In the genomic region with DNA sequence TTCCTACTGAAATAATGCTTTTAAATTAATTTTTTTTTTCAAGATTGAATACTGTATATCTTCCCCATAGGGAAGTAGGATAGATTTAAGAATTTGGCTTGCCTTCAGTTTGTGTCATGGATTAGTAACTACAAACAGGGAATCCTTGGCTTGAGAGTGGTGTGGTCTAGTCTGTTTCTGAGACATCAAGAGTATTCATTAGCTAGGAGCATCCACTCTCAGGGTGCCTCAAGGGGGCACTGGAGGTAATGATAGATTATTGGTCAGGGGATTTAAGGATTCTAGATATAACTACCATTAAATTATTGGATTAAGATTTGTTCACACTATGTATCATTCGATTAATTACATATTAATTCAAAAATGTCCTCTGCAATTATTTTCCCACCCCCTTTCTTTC, we compare ENCODE assay signal across 1 cellular context.
TF ChIP-seq lines count a peak whose summit lies in the region.

No MANE protein-coding gene starts in this region.

TF ChIP-seq in HepG2, 621 proteins besides CTCF, POLR2A, EP300 and RAD21:
- TF ChIP-seq ZNF816 (CRISPR knock-in tag; IDR thresholded peaks at IDR 0.05; ENCODE audit: borderline replicate concordance) (no peak), ZNF784 (CRISPR knock-in tag; IDR thresholded peaks at IDR 0.05; ENCODE audit: borderline replicate concordance) (no peak), KDM4B (CRISPR knock-in tag; IDR thresholded peaks at IDR 0.05) (no peak), PAX8 (CRISPR knock-in tag; IDR thresholded peaks at IDR 0.05; ENCODE audit: borderline replicate concordance) (no peak), RERE (CRISPR knock-in tag; IDR thresholded peaks at IDR 0.05; ENCODE audit: low read depth) (no peak), FOXA1 (IDR thresholded peaks at IDR 0.05) (no peak), FOXA1 (CRISPR knock-in tag; IDR thresholded peaks at IDR 0.05) (no peak), U2AF1 (optimal IDR thresholded peaks at IDR 0.05; ENCODE audit: low read depth, low read length) (no peak), ZNF30 (CRISPR knock-in tag; IDR thresholded peaks at IDR 0.05) (no peak), ZSCAN12 (CRISPR knock-in tag; IDR thresholded peaks at IDR 0.05) (no peak), ZNF879 (CRISPR knock-in tag; IDR thresholded peaks at IDR 0.05) (no peak), TEAD2 (CRISPR knock-in tag; IDR thresholded peaks at IDR 0.05) (no peak), FOXO1 (CRISPR knock-in tag; IDR thresholded peaks at IDR 0.05) (no peak)
- TF ChIP-seq, protein P1, sequence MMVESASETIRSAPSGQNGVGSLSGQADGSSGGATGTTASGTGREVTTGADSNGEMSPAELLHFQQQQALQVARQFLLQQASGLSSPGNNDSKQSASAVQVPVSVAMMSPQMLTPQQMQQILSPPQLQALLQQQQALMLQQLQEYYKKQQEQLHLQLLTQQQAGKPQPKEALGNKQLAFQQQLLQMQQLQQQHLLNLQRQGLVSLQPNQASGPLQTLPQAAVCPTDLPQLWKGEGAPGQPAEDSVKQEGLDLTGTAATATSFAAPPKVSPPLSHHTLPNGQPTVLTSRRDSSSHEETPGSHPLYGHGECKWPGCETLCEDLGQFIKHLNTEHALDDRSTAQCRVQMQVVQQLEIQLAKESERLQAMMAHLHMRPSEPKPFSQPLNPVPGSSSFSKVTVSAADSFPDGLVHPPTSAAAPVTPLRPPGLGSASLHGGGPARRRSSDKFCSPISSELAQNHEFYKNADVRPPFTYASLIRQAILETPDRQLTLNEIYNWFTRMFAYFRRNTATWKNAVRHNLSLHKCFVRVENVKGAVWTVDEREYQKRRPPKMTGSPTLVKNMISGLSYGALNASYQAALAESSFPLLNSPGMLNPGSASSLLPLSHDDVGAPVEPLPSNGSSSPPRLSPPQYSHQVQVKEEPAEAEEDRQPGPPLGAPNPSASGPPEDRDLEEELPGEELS (CRISPR knock-in tag; IDR thresholded peaks at IDR 0.05) = no peak
- TF ChIP-seq, protein P2, sequence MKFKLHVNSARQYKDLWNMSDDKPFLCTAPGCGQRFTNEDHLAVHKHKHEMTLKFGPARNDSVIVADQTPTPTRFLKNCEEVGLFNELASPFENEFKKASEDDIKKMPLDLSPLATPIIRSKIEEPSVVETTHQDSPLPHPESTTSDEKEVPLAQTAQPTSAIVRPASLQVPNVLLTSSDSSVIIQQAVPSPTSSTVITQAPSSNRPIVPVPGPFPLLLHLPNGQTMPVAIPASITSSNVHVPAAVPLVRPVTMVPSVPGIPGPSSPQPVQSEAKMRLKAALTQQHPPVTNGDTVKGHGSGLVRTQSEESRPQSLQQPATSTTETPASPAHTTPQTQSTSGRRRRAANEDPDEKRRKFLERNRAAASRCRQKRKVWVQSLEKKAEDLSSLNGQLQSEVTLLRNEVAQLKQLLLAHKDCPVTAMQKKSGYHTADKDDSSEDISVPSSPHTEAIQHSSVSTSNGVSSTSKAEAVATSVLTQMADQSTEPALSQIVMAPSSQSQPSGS (CRISPR knock-in tag; IDR thresholded peaks at IDR 0.05) = no peak
- TF ChIP-seq, protein P3, sequence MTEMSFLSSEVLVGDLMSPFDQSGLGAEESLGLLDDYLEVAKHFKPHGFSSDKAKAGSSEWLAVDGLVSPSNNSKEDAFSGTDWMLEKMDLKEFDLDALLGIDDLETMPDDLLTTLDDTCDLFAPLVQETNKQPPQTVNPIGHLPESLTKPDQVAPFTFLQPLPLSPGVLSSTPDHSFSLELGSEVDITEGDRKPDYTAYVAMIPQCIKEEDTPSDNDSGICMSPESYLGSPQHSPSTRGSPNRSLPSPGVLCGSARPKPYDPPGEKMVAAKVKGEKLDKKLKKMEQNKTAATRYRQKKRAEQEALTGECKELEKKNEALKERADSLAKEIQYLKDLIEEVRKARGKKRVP (CRISPR knock-in tag; IDR thresholded peaks at IDR 0.05) = no peak
- TF ChIP-seq, protein P4, sequence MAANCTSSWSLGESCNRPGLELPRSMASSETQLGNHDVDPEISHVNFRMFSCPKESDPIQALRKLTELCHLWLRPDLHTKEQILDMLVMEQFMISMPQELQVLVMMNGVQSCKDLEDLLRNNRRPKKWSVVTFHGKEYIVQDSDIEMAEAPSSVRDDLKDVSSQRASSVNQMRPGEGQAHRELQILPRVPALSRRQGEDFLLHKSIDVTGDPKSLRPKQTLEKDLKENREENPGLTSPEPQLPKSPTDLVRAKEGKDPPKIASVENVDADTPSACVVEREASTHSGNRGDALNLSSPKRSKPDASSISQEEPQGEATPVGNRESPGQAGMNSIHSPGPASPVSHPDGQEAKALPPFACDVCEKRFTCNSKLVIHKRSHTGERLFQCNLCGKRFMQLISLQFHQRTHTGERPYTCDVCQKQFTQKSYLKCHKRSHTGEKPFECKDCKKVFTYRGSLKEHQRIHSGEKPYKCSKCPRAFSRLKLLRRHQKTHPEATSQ (CRISPR knock-in tag; IDR thresholded peaks at IDR 0.05; ENCODE audit: borderline replicate concordance) = no peak
TF ChIP-seq in HepG2: peak in this region for 0.
